1 cellular context compared by ENCODE assay signal in the genomic region with DNA sequence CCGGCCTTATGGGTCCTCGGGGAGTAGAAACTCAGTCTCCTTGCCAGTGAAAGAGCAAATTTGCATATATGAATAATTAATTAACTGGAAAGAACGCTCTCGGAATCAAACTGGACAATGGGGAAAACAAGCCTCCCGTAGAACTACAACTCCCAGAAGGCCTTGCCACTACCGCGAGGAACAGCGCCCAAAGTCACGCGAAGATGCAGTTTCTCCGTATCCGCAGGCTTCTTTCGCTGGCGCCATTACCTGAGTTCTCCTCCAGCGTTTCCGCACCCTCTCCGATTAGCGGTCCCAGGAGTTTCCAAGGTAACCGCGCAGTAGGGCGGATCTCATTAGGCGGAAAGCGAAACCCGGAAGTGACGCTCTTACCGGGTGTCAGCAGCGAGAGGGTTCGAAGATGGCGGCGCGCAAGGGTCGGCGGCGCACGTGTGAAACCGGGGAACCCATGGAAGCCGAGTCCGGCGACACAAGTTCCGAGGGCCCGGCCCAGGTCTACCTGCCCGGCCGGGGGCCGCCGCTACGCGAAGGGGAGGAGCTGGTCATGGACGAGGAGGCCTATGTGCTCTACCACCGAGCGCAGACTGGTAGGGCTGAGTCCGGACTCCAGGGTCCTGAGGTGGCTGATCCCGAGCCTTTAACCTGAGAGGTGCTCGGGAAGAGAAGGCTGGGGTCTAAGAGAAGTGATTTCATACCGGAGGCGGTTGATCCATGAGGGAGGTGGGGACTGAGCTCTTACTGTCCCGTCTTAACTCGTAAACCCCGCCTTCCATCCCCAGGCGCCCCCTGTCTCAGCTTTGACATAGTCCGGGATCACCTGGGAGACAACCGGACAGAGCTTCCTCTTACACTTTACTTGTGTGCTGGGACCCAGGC.
TF ChIP-seq lines count a peak whose summit lies in the region.

TSS of gene GRWD1 (plus strand) at position 378 of the 876 bp plus-strand sequence. CDS start at position 401, 23 bp downstream.

TF ChIP-seq in GM12878, 131 proteins besides CTCF, POLR2A, EP300 and RAD21 (continued from another document and continues in another):
- no peak for TF ChIP-seq ATF2 (IDR thresholded peaks at IDR 0.05; ENCODE audit: low read length)
- TF ChIP-seq NR2F1 (conservative IDR thresholded peaks at IDR 0.05), result no peak
- no peak for TF ChIP-seq TCF3 (IDR thresholded peaks at IDR 0.05; ENCODE audit: borderline replicate concordance, insufficient read depth, low read depth, low read length)
- TF ChIP-seq CHD2 (IDR thresholded peaks at IDR 0.05; ENCODE audit: borderline replicate concordance, low read depth, low read length), result peak; percentile 99
- no peak for TF ChIP-seq BCL11A (IDR thresholded peaks at IDR 0.05; ENCODE audit: low read depth, low read length)
- TF ChIP-seq CBX5 (IDR thresholded peaks at IDR 0.05; ENCODE audit: low read depth), result no peak
- TF ChIP-seq, protein P1, sequence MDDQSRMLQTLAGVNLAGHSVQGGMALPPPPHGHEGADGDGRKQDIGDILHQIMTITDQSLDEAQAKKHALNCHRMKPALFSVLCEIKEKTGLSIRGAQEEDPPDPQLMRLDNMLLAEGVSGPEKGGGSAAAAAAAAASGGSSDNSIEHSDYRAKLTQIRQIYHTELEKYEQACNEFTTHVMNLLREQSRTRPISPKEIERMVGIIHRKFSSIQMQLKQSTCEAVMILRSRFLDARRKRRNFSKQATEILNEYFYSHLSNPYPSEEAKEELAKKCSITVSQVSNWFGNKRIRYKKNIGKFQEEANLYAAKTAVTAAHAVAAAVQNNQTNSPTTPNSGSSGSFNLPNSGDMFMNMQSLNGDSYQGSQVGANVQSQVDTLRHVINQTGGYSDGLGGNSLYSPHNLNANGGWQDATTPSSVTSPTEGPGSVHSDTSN (IDR thresholded peaks at IDR 0.05; ENCODE audit: insufficient replicate concordance, low read depth, low read length), result no peak
- TF ChIP-seq GATAD2B (conservative IDR thresholded peaks at IDR 0.05; ENCODE audit: low read depth), result no peak; the same call in 1 of the 2 replicates
- peak; percentile 78; the same call in 1 of the 2 replicates for TF ChIP-seq RB1 (IDR thresholded peaks at IDR 0.05; ENCODE audit: borderline replicate concordance)
- peak; percentile 48 for TF ChIP-seq RELA (IDR thresholded peaks at IDR 0.05; ENCODE audit: borderline replicate concordance, partially characterized antibody)
- TF ChIP-seq SMAD5 (IDR thresholded peaks at IDR 0.05; ENCODE audit: low read depth), result peak; percentile 71; the same call in 1 of the 2 replicates
- no peak for TF ChIP-seq NFXL1 (IDR thresholded peaks at IDR 0.05; ENCODE audit: borderline replicate concordance)
- TF ChIP-seq POLR2AphosphoS5 (IDR thresholded peaks at IDR 0.05; ENCODE audit: low read length), result peak; percentile 84
- TF ChIP-seq CBX3 (IDR thresholded peaks at IDR 0.05; ENCODE audit: borderline replicate concordance, low read depth), result no peak
- TF ChIP-seq, protein P2, sequence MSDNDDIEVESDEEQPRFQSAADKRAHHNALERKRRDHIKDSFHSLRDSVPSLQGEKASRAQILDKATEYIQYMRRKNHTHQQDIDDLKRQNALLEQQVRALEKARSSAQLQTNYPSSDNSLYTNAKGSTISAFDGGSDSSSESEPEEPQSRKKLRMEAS (IDR thresholded peaks at IDR 0.05; ENCODE audit: low read depth, low read length), result peak; percentile 98
- TF ChIP-seq ASH2L (IDR thresholded peaks at IDR 0.05; ENCODE audit: borderline replicate concordance, low read depth), result peak; percentile 59; the same call in 1 of the 2 replicates
- TF ChIP-seq HDAC6 (IDR thresholded peaks at IDR 0.05; ENCODE audit: unreplicated experiment), result no peak
- TF ChIP-seq JUNB (IDR thresholded peaks at IDR 0.05), result no peak; the same call in 1 of the 2 replicates
- TF ChIP-seq STAT1 (conservative IDR thresholded peaks at IDR 0.05), result peak; percentile 63; the same call in 1 of the 2 replicates
- TF ChIP-seq PML (IDR thresholded peaks at IDR 0.05; ENCODE audit: low read length), result peak; percentile 53
- TF ChIP-seq EED (IDR thresholded peaks at IDR 0.05; ENCODE audit: low read depth), result no peak; the same call in 1 of the 2 replicates
- TF ChIP-seq IRF5 (IDR thresholded peaks at IDR 0.05; ENCODE audit: borderline replicate concordance), result peak; percentile 84
- TF ChIP-seq ZBTB33 (IDR thresholded peaks at IDR 0.05), result no peak
- TF ChIP-seq HSF1 (IDR thresholded peaks at IDR 0.05; ENCODE audit: low read depth, low read length), result no peak
- TF ChIP-seq, protein P3, sequence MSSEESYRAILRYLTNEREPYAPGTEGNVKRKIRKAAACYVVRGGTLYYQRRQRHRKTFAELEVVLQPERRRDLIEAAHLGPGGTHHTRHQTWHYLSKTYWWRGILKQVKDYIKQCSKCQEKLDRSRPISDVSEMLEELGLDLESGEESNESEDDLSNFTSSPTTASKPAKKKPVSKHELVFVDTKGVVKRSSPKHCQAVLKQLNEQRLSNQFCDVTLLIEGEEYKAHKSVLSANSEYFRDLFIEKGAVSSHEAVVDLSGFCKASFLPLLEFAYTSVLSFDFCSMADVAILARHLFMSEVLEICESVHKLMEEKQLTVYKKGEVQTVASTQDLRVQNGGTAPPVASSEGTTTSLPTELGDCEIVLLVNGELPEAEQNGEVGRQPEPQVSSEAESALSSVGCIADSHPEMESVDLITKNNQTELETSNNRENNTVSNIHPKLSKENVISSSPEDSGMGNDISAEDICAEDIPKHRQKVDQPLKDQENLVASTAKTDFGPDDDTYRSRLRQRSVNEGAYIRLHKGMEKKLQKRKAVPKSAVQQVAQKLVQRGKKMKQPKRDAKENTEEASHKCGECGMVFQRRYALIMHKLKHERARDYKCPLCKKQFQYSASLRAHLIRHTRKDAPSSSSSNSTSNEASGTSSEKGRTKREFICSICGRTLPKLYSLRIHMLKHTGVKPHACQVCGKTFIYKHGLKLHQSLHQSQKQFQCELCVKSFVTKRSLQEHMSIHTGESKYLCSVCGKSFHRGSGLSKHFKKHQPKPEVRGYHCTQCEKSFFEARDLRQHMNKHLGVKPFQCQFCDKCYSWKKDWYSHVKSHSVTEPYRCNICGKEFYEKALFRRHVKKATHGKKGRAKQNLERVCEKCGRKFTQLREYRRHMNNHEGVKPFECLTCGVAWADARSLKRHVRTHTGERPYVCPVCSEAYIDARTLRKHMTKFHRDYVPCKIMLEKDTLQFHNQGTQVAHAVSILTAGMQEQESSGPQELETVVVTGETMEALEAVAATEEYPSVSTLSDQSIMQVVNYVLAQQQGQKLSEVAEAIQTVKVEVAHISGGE (CRISPR knock-in tag; IDR thresholded peaks at IDR 0.05), result peak; percentile 33; the same call in 1 of the 2 replicates
- no peak for TF ChIP-seq MEF2A (IDR thresholded peaks at IDR 0.05; ENCODE audit: insufficient read depth, low read depth, low read length)
- peak; percentile 98 for TF ChIP-seq YY1 (IDR thresholded peaks at IDR 0.05; ENCODE audit: low read depth, low read length)
- no peak for TF ChIP-seq EZH2 (IDR thresholded peaks at IDR 0.05; ENCODE audit: borderline replicate concordance, control insufficient read depth, low read depth, low read length)
- TF ChIP-seq CREB1 (IDR thresholded peaks at IDR 0.05; ENCODE audit: low read depth), result peak; percentile 95
- TF ChIP-seq PAX5 (IDR thresholded peaks at IDR 0.05; ENCODE audit: borderline replicate concordance, low read depth, low read length), result no peak
- TF ChIP-seq, protein P4, sequence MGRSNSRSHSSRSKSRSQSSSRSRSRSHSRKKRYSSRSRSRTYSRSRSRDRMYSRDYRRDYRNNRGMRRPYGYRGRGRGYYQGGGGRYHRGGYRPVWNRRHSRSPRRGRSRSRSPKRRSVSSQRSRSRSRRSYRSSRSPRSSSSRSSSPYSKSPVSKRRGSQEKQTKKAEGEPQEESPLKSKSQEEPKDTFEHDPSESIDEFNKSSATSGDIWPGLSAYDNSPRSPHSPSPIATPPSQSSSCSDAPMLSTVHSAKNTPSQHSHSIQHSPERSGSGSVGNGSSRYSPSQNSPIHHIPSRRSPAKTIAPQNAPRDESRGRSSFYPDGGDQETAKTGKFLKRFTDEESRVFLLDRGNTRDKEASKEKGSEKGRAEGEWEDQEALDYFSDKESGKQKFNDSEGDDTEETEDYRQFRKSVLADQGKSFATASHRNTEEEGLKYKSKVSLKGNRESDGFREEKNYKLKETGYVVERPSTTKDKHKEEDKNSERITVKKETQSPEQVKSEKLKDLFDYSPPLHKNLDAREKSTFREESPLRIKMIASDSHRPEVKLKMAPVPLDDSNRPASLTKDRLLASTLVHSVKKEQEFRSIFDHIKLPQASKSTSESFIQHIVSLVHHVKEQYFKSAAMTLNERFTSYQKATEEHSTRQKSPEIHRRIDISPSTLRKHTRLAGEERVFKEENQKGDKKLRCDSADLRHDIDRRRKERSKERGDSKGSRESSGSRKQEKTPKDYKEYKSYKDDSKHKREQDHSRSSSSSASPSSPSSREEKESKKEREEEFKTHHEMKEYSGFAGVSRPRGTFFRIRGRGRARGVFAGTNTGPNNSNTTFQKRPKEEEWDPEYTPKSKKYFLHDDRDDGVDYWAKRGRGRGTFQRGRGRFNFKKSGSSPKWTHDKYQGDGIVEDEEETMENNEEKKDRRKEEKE (IDR thresholded peaks at IDR 0.05), result no peak
- no peak for TF ChIP-seq FOXM1 (IDR thresholded peaks at IDR 0.05; ENCODE audit: low read depth, low read length)
- TF ChIP-seq, protein P5, sequence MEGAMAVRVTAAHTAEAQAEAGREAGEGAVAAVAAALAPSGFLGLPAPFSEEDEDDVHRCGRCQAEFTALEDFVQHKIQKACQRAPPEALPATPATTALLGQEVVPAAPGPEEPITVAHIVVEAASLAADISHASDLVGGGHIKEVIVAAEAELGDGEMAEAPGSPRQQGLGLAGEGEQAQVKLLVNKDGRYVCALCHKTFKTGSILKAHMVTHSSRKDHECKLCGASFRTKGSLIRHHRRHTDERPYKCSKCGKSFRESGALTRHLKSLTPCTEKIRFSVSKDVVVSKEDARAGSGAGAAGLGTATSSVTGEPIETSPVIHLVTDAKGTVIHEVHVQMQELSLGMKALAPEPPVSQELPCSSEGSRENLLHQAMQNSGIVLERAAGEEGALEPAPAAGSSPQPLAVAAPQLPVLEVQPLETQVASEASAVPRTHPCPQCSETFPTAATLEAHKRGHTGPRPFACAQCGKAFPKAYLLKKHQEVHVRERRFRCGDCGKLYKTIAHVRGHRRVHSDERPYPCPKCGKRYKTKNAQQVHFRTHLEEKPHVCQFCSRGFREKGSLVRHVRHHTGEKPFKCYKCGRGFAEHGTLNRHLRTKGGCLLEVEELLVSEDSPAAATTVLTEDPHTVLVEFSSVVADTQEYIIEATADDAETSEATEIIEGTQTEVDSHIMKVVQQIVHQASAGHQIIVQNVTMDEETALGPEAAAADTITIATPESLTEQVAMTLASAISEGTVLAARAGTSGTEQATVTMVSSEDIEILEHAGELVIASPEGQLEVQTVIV (IDR thresholded peaks at IDR 0.05; ENCODE audit: borderline replicate concordance, partially characterized antibody), result peak; percentile 85
- TF ChIP-seq ATF3 (IDR thresholded peaks at IDR 0.05; ENCODE audit: borderline replicate concordance, extremely low read depth, low read depth, low read length), result no peak
- peak; percentile 55; the same call in 1 of the 2 replicates for TF ChIP-seq IRF4 (IDR thresholded peaks at IDR 0.05; ENCODE audit: low read depth, low read length)
- TF ChIP-seq SREBF1 (IDR thresholded peaks at IDR 0.05; ENCODE audit: low read length), result no peak
- TF ChIP-seq LARP7 (IDR thresholded peaks at IDR 0.05), result peak; percentile 75
- no peak for TF ChIP-seq ZSCAN29 (IDR thresholded peaks at IDR 0.05)
